10 cellular contexts compared by ENCODE assay signal in genomic region chr3:115698851-115699535, GRCh38.
DNase-seq lines count a peak whose midpoint lies in the region; TF ChIP-seq lines count a peak whose summit lies in the region.
"Had no signal": no experiment of that assay in that cellular context is flagged by ENCODE, and none has a peak within 500 bp of the region (broad histone marks: within the 10 kb centered on the region; RNA-seq: fewer than 3 reads in every experiment).

No MANE protein-coding gene starts in this region.

- H3K36me3 ChIP-seq in MM.1S (replicated peaks; ENCODE audit: insufficient read depth, low read length) (no peaks in the 10 kb centered on the region), spleen (no peaks in the 10 kb centered on the region)

- no peaks in the 10 kb centered on the region for H3F3A ChIP-seq in MM.1S (ENCODE audit: insufficient read depth, low read length)

- H3K27ac ChIP-seq in MM.1S (ENCODE audit: low read length) = no peak overlapping the region
- H3K27ac ChIP-seq in spleen = no peak overlapping the region

- peaks cover 20% of the 10 kb centered on the region for H3K36me3 Mint-ChIP-seq in brain
- no peaks in the 10 kb centered on the region for H3K36me3 Mint-ChIP-seq in nephron progenitor cell (ENCODE audit: low read depth)
- H3K36me3 Mint-ChIP-seq: naive B cell had no signal

- no peak overlapping the region for H3K4me2 ChIP-seq in MM.1S (ENCODE audit: low read depth, low read length)

- H3K4me3 ChIP-seq in MM.1S (ENCODE audit: low read length) = no peak overlapping the region
- no peak overlapping the region for H3K4me3 ChIP-seq in spleen

- H3K9me3 ChIP-seq in MM.1S (replicated peaks; ENCODE audit: insufficient read depth, low read length) = no peaks in the 10 kb centered on the region
- H3K9me3 ChIP-seq in spleen = no peaks in the 10 kb centered on the region

- no peaks in the 10 kb centered on the region for H3K79me2 ChIP-seq in MM.1S (ENCODE audit: low read length)

- H3K4me3 Mint-ChIP-seq in brain (peak overlapping the region in 4 of 5 experiments; percentile 3 to 60 (median 52)), nephron progenitor cell (no peak overlapping the region)
- H3K4me3 Mint-ChIP-seq: naive B cell had no signal

- H3K4me1 Mint-ChIP-seq in brain = peaks cover 33% of the 10 kb centered on the region
- H3K4me1 Mint-ChIP-seq in nephron progenitor cell = peaks cover 8% of the 10 kb centered on the region
- H3K4me1 Mint-ChIP-seq: naive B cell had no signal

- no peak overlapping the region for H2AFZ ChIP-seq in MM.1S (ENCODE audit: low read length)

- H3K9me2 ChIP-seq in MM.1S (replicated peaks; ENCODE audit: insufficient read depth, low read length) = no peaks in the 10 kb centered on the region

- no peaks in the 10 kb centered on the region for H3K4me1 ChIP-seq in MM.1S (ENCODE audit: low read length)
- no peaks in the 10 kb centered on the region for H3K4me1 ChIP-seq in spleen

- TF ChIP-seq POLR2A in spleen (IDR thresholded peaks at IDR 0.05) = no peak

- no peaks in the 10 kb centered on the region for H3K9me3 Mint-ChIP-seq in brain
- no peaks in the 10 kb centered on the region for H3K9me3 Mint-ChIP-seq in nephron progenitor cell
- H3K9me3 Mint-ChIP-seq: naive B cell had no signal

- WGBS in spleen, 5 donors = 48 to 72% (median 67%) methylated on average over 8 of the region's 8 CpGs

- TF ChIP-seq CTCF in brain (conservative IDR thresholded peaks at IDR 0.05) (no peak), nephron progenitor cell (IDR thresholded peaks at IDR 0.05) (no peak), MM.1S (IDR thresholded peaks at IDR 0.05; ENCODE audit: low read length) (no peak), spleen (IDR thresholded peaks at IDR 0.05 in 8 of 11, conservative IDR thresholded peaks at IDR 0.05 in 3 of 11) (no peak)

- H4K20me1 ChIP-seq in MM.1S (ENCODE audit: insufficient read depth, low read length) = no peaks in the 10 kb centered on the region

- DNase-seq in ELF-1 (ENCODE audit: low read depth, low spot score) (peak; percentile 21), NCI-H1694 (lab: John Stamatoyannopoulos, UW) (peak; percentile 74), nephron progenitor cell (peak; percentile 38), MM.1S (no peak), amniotic stem cell (lab: John Stamatoyannopoulos, UW) (no peak), HuH-7.5 (ENCODE audit: low spot score) (no peak), spleen (no peak)
- DNase-seq: naive B cell; stimulated activated naive CD4-positive, alpha-beta T cell treated with Interleukin-2 at 50 U/mL for 16 hours had no signal

- H3K27me3 ChIP-seq in MM.1S (replicated peaks; ENCODE audit: insufficient read depth, low read length) (no peaks in the 10 kb centered on the region), spleen (replicated peaks in 1 of 7) (no peaks in the 10 kb centered on the region)

- intact Hi-C loops in spleen (cut with DNase I; ENCODE audit: low total_unique reads) = no loop called here

- H3K27me3 Mint-ChIP-seq in brain (no peaks in the 10 kb centered on the region), nephron progenitor cell (ENCODE audit: low read depth, poor library complexity) (peaks cover 4% of the 10 kb centered on the region)

- no peak overlapping the region for H3K9ac ChIP-seq in MM.1S (ENCODE audit: low read length)

- H3K27ac Mint-ChIP-seq in brain (peak overlapping the region in 4 of 5 experiments; percentile 32 to 91 (median 69)), nephron progenitor cell (peak overlapping the region; percentile 41)

Comparison
In these comparisons a context has a peak if more than half of its experiments do, and no peak if none do; other contexts are left out.
1. DNase-seq: peak in ELF-1 (single experiment), NCI-H1694 (single experiment) and nephron progenitor cell (single experiment); none in MM.1S (single experiment), amniotic stem cell (single experiment), HuH-7.5 (single experiment) and spleen (single experiment).